ENCODE assay signal across 28 cellular contexts in genomic region chr7:69450436-69450835, GRCh38.
"Had no signal": no experiment of that assay in that cellular context is flagged by ENCODE, and none has a peak within 500 bp of the region (broad histone marks: within the 10 kb centered on the region; RNA-seq: fewer than 3 reads in every experiment).

No MANE protein-coding gene starts in this region.

- DNase-seq: activated CD4-positive, alpha-beta T cell treated with anti-CD3 and anti-CD28 coated beads for 4 hours; activated CD4-positive, alpha-beta T cell treated with anti-CD3 and anti-CD28 coated beads, Interleukin-2, amount 50 U/mL, for 48 hours; activated CD4-positive, CD25-positive, alpha-beta regulatory T cell; activated CD8-positive, alpha-beta memory T cell treated with anti-CD3 and anti-CD28 coated beads, Interleukin-2, amount 50 U/mL, for 48 hours; activated naive CD4-positive, alpha-beta T cell treated with Interleukin-2 at 50 U/mL for 16 hours; activated naive CD8-positive, alpha-beta T cell treated with anti-CD3 and anti-CD28 coated beads, Interleukin-2, amount 10 ng/mL, durations not matched to agents 7 days and 5 days; activated T-cell treated with anti-CD3 and anti-CD28 coated beads, Interleukin-2, amount 50 U/mL, for 4 hours; amniotic stem cell; dorsolateral prefrontal cortex; effector memory CD8-positive, alpha-beta T cell; hippocampal formation; immature natural killer cell; naive thymus-derived CD8-positive, alpha-beta T cell; ovary; stimulated activated CD4-positive, alpha-beta T cell treated with anti-CD3 and anti-CD28 coated beads, Interleukin-4, amount 100 ng/mL, for 24 hours; stimulated activated naive CD4-positive, alpha-beta T cell treated with Interleukin-2 at 50 U/mL for 16 hours; T1000 had no signal

- H3K4me1 ChIP-seq: breast epithelium, prostate gland, right atrium auricular region had no signal

- H3K27me3 Mint-ChIP-seq: activated naive CD8-positive, alpha-beta T cell treated with anti-CD3 and anti-CD28 coated beads, Interleukin-2, amount 10 ng/mL, durations not matched to agents 7 days and 5 days; central memory CD8-positive, alpha-beta T cell; type B pancreatic cell had no signal

- H3K36me3 ChIP-seq: breast epithelium, esophagus muscularis mucosa, ovary, prostate gland, right atrium auricular region, thoracic aorta had no signal

- ATAC-seq: activated T-cell treated with anti-CD3 and anti-CD28 coated beads, Interleukin-2, amount 50 U/mL, for 4 hours; effector memory CD8-positive, alpha-beta T cell; left lobe of liver; naive thymus-derived CD8-positive, alpha-beta T cell had no signal

- H3K4me1 Mint-ChIP-seq: activated naive CD8-positive, alpha-beta T cell treated with anti-CD3 and anti-CD28 coated beads, Interleukin-2, amount 10 ng/mL, durations not matched to agents 7 days and 5 days; central memory CD8-positive, alpha-beta T cell; immature natural killer cell had no signal

- H3K36me3 Mint-ChIP-seq: activated naive CD8-positive, alpha-beta T cell treated with anti-CD3 and anti-CD28 coated beads, Interleukin-2, amount 10 ng/mL, durations not matched to agents 7 days and 5 days; immature natural killer cell; type B pancreatic cell had no signal

- H3K27ac Mint-ChIP-seq: activated naive CD8-positive, alpha-beta T cell treated with anti-CD3 and anti-CD28 coated beads, Interleukin-2, amount 10 ng/mL, durations not matched to agents 7 days and 5 days; activated T-helper 2 cell treated with anti-CD3 and anti-CD28 coated beads, Interferon-gamma antibody, Interleukin-2, Interleukin-4, amounts not matched to agents 10 μg/mL and 5 μg/mL and 100 μg/mL, durations not matched to agents 14 hours and 24 hours and 36 hours; effector memory CD8-positive, alpha-beta T cell; immature natural killer cell; naive thymus-derived CD8-positive, alpha-beta T cell; T-helper 1 cell treated with Interleukin-12 subunit alpha and Interleukin-12 subunit beta and Interleukin-4 antibody, amounts not matched to agents 30 μg/mL and 1 μg/mL, for 36 hours; type B pancreatic cell had no signal

- H3K27ac ChIP-seq: breast epithelium, dorsolateral prefrontal cortex, esophagus muscularis mucosa, ovary, prostate gland, right atrium auricular region, thoracic aorta had no signal

- H3K27me3 ChIP-seq: breast epithelium, dorsolateral prefrontal cortex, esophagus muscularis mucosa, ovary, right atrium auricular region had no signal

- H3K4me3 Mint-ChIP-seq: activated naive CD8-positive, alpha-beta T cell treated with anti-CD3 and anti-CD28 coated beads, Interleukin-2, amount 10 ng/mL, durations not matched to agents 7 days and 5 days; activated T-cell treated with anti-CD3 and anti-CD28 coated beads, Interleukin-2, amount 50 U/mL, for 4 hours; central memory CD8-positive, alpha-beta T cell; effector memory CD8-positive, alpha-beta T cell; immature natural killer cell; naive thymus-derived CD8-positive, alpha-beta T cell; T-helper 1 cell treated with Interleukin-12 subunit alpha and Interleukin-12 subunit beta and Interleukin-4 antibody, amounts not matched to agents 30 μg/mL and 1 μg/mL, for 36 hours; type B pancreatic cell had no signal

- H3K9me3 ChIP-seq: breast epithelium, esophagus muscularis mucosa, ovary, prostate gland, right atrium auricular region, thoracic aorta had no signal

- H3K9me3 Mint-ChIP-seq: activated naive CD8-positive, alpha-beta T cell treated with anti-CD3 and anti-CD28 coated beads, Interleukin-2, amount 10 ng/mL, durations not matched to agents 7 days and 5 days; central memory CD8-positive, alpha-beta T cell; effector memory CD8-positive, alpha-beta T cell; immature natural killer cell had no signal

- H3K4me3 ChIP-seq: breast epithelium, dorsolateral prefrontal cortex, esophagus muscularis mucosa, lung, ovary, prostate gland, right atrium auricular region, thoracic aorta had no signal
